17 cellular contexts compared by ENCODE assay signal in the genomic region with DNA sequence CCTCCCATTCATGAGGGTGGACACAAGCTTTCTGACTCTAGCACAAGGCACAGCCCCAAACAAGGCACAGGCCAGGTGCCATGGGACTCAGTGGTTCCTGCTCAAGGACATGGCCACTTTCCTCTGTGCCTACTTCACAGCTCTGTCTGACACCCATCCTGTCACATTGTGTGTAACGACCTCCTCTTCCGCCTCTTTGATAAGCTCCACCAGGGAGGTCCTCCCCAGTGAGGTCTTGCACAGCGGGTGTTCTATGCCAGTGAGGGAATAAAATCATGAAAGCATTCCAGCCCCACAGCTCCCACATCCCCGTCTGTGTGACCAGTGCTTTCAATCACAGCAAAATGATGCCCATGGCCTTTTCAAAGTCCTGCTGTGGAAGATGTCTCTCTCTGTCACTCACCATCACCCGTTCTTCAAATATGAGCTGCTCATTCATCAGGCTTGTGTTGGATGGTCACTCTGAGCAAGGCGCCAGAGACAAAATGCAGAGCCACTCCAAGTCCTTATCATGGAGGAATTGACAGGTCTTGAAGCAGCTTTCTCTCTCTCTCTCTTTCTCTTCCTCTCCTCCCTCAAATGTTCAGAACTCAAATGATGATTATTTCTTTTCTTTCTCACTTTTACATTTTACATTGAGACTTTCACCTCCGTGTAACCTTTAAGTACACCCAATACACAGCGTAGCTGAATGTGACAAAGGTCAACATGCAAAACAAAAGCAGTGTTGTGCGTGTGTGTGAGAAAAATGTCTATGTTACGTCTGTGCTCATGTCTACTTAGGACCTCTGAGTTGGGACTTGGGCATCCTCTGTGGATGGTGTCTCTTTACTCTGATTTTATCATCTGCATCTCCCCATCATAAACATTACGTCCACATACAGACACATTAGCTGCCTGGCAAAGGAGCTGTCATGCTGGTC. TPM values are rescaled to one million over a fixed set of nuclear protein-coding genes. Genes with fewer than 3 reads are reported as not detected.
DNase-seq lines count a peak whose midpoint lies in the region; ATAC-seq, FAIRE-seq and TF ChIP-seq lines count a peak whose summit lies in the region.
"Had no signal": no experiment of that assay in that cellular context is flagged by ENCODE, and none has a peak within 500 bp of the region (broad histone marks: within the 10 kb centered on the region; RNA-seq: fewer than 3 reads in every experiment).

No MANE protein-coding gene starts in this region.

- H3K36me3 ChIP-seq in mesenchymal stem cell (ENCODE audit: control insufficient read depth in 1 of 2, insufficient read depth in 2 of 2, low read depth in 1 of 2, low read length in 2 of 2) (no peaks in the 10 kb centered on the region), small intestine (ENCODE audit: control insufficient read depth in 2 of 2, insufficient read depth in 2 of 2, low read length in 2 of 2) (no peaks in the 10 kb centered on the region), testis (ENCODE audit: low read depth, missing control alignments) (no peaks in the 10 kb centered on the region)
- H3K36me3 ChIP-seq: BLaER1 had no signal

- H3K4me2 ChIP-seq in mesenchymal stem cell (ENCODE audit: low read length, poor library complexity, severe bottlenecking), result no peak overlapping the region
- H3K4me2 ChIP-seq: BLaER1, KMS-11 had no signal

- H3K79me1 ChIP-seq in mesenchymal stem cell (replicated peaks; ENCODE audit: low read length, poor library complexity, severe bottlenecking), result peaks cover 2% of the 10 kb centered on the region

- H3K18ac ChIP-seq in mesenchymal stem cell (ENCODE audit: low read depth in 1 of 2, low read length in 2 of 2), result peak overlapping the region; percentile 18 to 30

- TF ChIP-seq POLR2A in testis (IDR thresholded peaks at IDR 0.05), result no peak

- H3K4me3 ChIP-seq in mesenchymal stem cell (ENCODE audit: insufficient read depth in 1 of 2, low read depth in 1 of 2, low read length in 2 of 2) (no peak overlapping the region), small intestine (ENCODE audit: low read depth in 1 of 2, low read length in 2 of 2) (no peak overlapping the region), testis (no peak overlapping the region)
- H3K4me3 ChIP-seq: BLaER1 had no signal

- H3K9me3 ChIP-seq in T-helper 17 cell (ENCODE audit: control insufficient read depth, low read length, poor library complexity, severe bottlenecking) (no peaks in the 10 kb centered on the region), mesenchymal stem cell (ENCODE audit: control insufficient read depth, low read length) (no peaks in the 10 kb centered on the region), small intestine (ENCODE audit: control insufficient read depth, low read depth) (no peaks in the 10 kb centered on the region), testis (no peaks in the 10 kb centered on the region)
- H3K9me3 ChIP-seq: BLaER1 had no signal

- no peak overlapping the region for H3K9ac ChIP-seq in mesenchymal stem cell (ENCODE audit: low read length)
- H3K9ac ChIP-seq: BLaER1, KMS-11 had no signal

- peak overlapping the region; percentile 70 for H4K91ac ChIP-seq in mesenchymal stem cell (ENCODE audit: low read length)

- H3K4me1 ChIP-seq in mesenchymal stem cell (ENCODE audit: control insufficient read depth, insufficient read depth, low read depth, low read length), result peaks cover 13% of the 10 kb centered on the region
- peaks cover 17 to 26% of the 10 kb centered on the region in 2 donors for H3K4me1 ChIP-seq in small intestine (ENCODE audit: control insufficient read depth in 2 of 2, insufficient read depth in 1 of 2, low read depth in 1 of 2, low read length in 1 of 2)
- H3K4me1 ChIP-seq in testis, result no peaks in the 10 kb centered on the region
- H3K4me1 ChIP-seq: BLaER1 had no signal

- FAIRE-seq in small intestine (lab: Jason Lieb, UNC), result no peak

- intact Hi-C loops in testis (cut with DNase I; ENCODE audit: low total_unique reads), result no loop called here

- H3K4me3 Mint-ChIP-seq in activated naive CD4-positive, alpha-beta T cell treated with anti-CD3 and anti-CD28 coated beads, Interleukin-2, amount 50 U/mL, for 24 hours, result no peak overlapping the region
- peak overlapping the region; percentile 13 for H3K4me3 Mint-ChIP-seq in T-helper 17 cell

- no peaks in the 10 kb centered on the region for H3K9me3 Mint-ChIP-seq in activated naive CD4-positive, alpha-beta T cell treated with anti-CD3 and anti-CD28 coated beads, Interleukin-2, amount 50 U/mL, for 24 hours
- H3K9me3 Mint-ChIP-seq in activated naive CD4-positive, alpha-beta T cell treated with anti-CD3 and anti-CD28 coated beads, Interleukin-2, amount 50 U/mL, for 72 hours, result no peaks in the 10 kb centered on the region

- H2BK15ac ChIP-seq in mesenchymal stem cell (ENCODE audit: low read depth, poor library complexity, severe bottlenecking), result peak overlapping the region; percentile 65

- H2BK120ac ChIP-seq in mesenchymal stem cell (ENCODE audit: low read depth, low read length), result no peak overlapping the region

- peak overlapping the region; percentile 34 to 81 for H2BK12ac ChIP-seq in mesenchymal stem cell (ENCODE audit: low read length in 2 of 2)

- no peak overlapping the region for H3K23ac ChIP-seq in mesenchymal stem cell (ENCODE audit: low read length in 2 of 2)

- TF ChIP-seq CTCF in testis (IDR thresholded peaks at IDR 0.05), result no peak

- H2AK5ac ChIP-seq in mesenchymal stem cell (ENCODE audit: low read length, severe bottlenecking), result no peak overlapping the region

- peak overlapping the region in 1 of 2 experiments; percentile 36 for H3K4ac ChIP-seq in mesenchymal stem cell (ENCODE audit: low read depth in 1 of 2, low read length in 2 of 2)

- WGBS in mesenchymal stem cell, result 82% methylated on average over 11 of the region's 11 CpGs
- WGBS in small intestine, 3 donors, result 38 to 68% (median 54%) methylated on average over 11 of the region's 11 CpGs
- WGBS in testis, 2 donors, result 87 to 93% methylated on average over 11 of the region's 11 CpGs

- H3K27me3 Mint-ChIP-seq in activated naive CD4-positive, alpha-beta T cell treated with anti-CD3 and anti-CD28 coated beads, Interleukin-2, amount 50 U/mL, for 24 hours, result peaks cover 2% of the 10 kb centered on the region
- H3K27me3 Mint-ChIP-seq in T-helper 17 cell, result peaks cover 41% of the 10 kb centered on the region

- H3K4me1 Mint-ChIP-seq in activated naive CD4-positive, alpha-beta T cell treated with anti-CD3 and anti-CD28 coated beads, Interleukin-2, amount 50 U/mL, for 24 hours, result no peaks in the 10 kb centered on the region
- H3K4me1 Mint-ChIP-seq in T-helper 17 cell, result no peaks in the 10 kb centered on the region

- H2BK5ac ChIP-seq in mesenchymal stem cell (ENCODE audit: low read depth, low read length, poor library complexity, severe bottlenecking), result no peak overlapping the region

- no peaks in the 10 kb centered on the region for H3K27me3 ChIP-seq in mesenchymal stem cell (ENCODE audit: control insufficient read depth in 1 of 2, insufficient read depth in 1 of 2, low read length in 2 of 2)
- no peaks in the 10 kb centered on the region for H3K27me3 ChIP-seq in small intestine (ENCODE audit: control insufficient read depth in 2 of 2, insufficient read depth in 2 of 2, low read length in 2 of 2)
- no peaks in the 10 kb centered on the region for H3K27me3 ChIP-seq in testis
- H3K27me3 ChIP-seq: BLaER1 had no signal

- no peak overlapping the region for H2AFZ ChIP-seq in mesenchymal stem cell (ENCODE audit: low read depth, low read length)

- H3K27ac ChIP-seq in mesenchymal stem cell (ENCODE audit: low read length, poor library complexity, severe bottlenecking), result no peak overlapping the region
- peak overlapping the region in 1 of 2 donors; percentile 62 for H3K27ac ChIP-seq in small intestine (ENCODE audit: low read depth in 1 of 2, low read length in 1 of 2)
- H3K27ac ChIP-seq in testis, result no peak overlapping the region
- H3K27ac ChIP-seq: 22Rv1, BLaER1, HL-60, KMS-11 had no signal

- peak overlapping the region; percentile 30 for H3K27ac Mint-ChIP-seq in activated naive CD4-positive, alpha-beta T cell treated with anti-CD3 and anti-CD28 coated beads, Interleukin-2, amount 50 U/mL, for 24 hours
- peak overlapping the region in 1 of 2 donors; percentile 9 for H3K27ac Mint-ChIP-seq in activated naive CD4-positive, alpha-beta T cell treated with anti-CD3 and anti-CD28 coated beads, Interleukin-2, amount 50 U/mL, for 72 hours
- H3K27ac Mint-ChIP-seq in T-helper 17 cell, result peak overlapping the region; percentile 44

- H4K8ac ChIP-seq in mesenchymal stem cell (ENCODE audit: low read length), result no peak overlapping the region

- no peaks in the 10 kb centered on the region for H3K36me3 Mint-ChIP-seq in activated naive CD4-positive, alpha-beta T cell treated with anti-CD3 and anti-CD28 coated beads, Interleukin-2, amount 50 U/mL, for 24 hours
- no peaks in the 10 kb centered on the region for H3K36me3 Mint-ChIP-seq in activated naive CD4-positive, alpha-beta T cell treated with anti-CD3 and anti-CD28 coated beads, Interleukin-2, amount 50 U/mL, for 72 hours
- H3K36me3 Mint-ChIP-seq in T-helper 17 cell (ENCODE audit: low read depth), result peaks cover 7% of the 10 kb centered on the region

- ATAC-seq in activated naive CD4-positive, alpha-beta T cell treated with anti-CD3 and anti-CD28 coated beads, Interleukin-2, amount 50 U/mL, for 72 hours, result no peak
- peak; percentile 39 for ATAC-seq in T-helper 17 cell
- ATAC-seq: HCT116 had no signal

- DNase-seq in activated naive CD4-positive, alpha-beta T cell treated with anti-CD3 and anti-CD28 coated beads, Interleukin-2, amount 50 U/mL, for 72 hours (ENCODE audit: low spot score in 2 of 2), result no peak
- DNase-seq in T-helper 17 cell (no peak), mesenchymal stem cell (no peak), small intestine (peak; percentile 76), testis (no peak), NCI-H2171 (lab: John Stamatoyannopoulos, UW) (no peak), GM19238 (ENCODE audit: insufficient read length, low spot score) (no peak)
- DNase-seq: DMS53, NCI-H1092, NCI-H1694 treated with DMSO at 0.1 percent for 48 hours, NCI-H774 had no signal

- H3K14ac ChIP-seq in mesenchymal stem cell (ENCODE audit: low read length in 2 of 2), result no peak overlapping the region

RNA-seq across cellular contexts. Expression of a gene that starts 8.0 kb away (rescaled TPM):
- total RNA-seq in activated naive CD4-positive, alpha-beta T cell treated with anti-CD3 and anti-CD28 coated beads, Interleukin-2, amount 50 U/mL, for 72 hours, result 10 to 100 TPM; 43.9 to 65.0 TPM
- total RNA-seq in T-helper 17 cell (100 to 1,000 TPM; 101 to 112 TPM), testis (10 to 100 TPM; 30.6 to 35.6 TPM)
- polyA plus RNA-seq in mesenchymal stem cell (2013, experiment 1 of 2), result 5.8 TPM
- 6.8 TPM for polyA plus RNA-seq in mesenchymal stem cell (2013, experiment 2 of 2)
- polyA plus RNA-seq in small intestine (10 to 100 TPM in 2 of 3 donors, 1 to 10 TPM in 1; 10.0 to 57.0 (median 13.6) TPM), testis (ENCODE audit: insufficient read depth, low read depth, low replicate concordance) (12.9 TPM)
